In the genomic region with DNA sequence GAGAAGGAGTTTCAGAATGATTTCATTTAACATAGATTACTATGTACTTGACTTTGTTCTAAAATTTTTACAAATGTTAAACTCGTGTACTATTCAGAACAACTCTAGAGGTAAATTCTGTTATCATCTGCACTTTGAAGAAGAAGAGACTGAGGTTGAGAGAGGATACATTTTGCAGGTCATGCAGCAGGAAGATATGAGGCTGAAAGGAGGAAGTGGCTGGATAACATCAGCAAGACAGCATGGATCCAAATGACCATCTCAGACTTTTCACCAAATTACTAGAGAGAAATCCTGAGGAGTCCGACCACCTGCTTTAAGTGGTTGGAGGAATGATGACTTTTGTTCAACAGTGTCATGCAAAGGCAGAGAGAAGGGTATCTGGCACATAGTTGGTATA, we compare ENCODE assay signal across 33 cellular contexts.
"Had no signal": no experiment of that assay in that cellular context is flagged by ENCODE, and none has a peak within 500 bp of the region (broad histone marks: within the 10 kb centered on the region; RNA-seq: fewer than 3 reads in every experiment).

No MANE protein-coding gene starts in this region.

- FAIRE-seq: endometrium, endothelial cell of umbilical vein, TTC549 had no signal

- H3K4me2 ChIP-seq: hepatocyte had no signal

- H3K4me1 ChIP-seq: ascending aorta, breast epithelium, colonic mucosa had no signal

- H3K79me2 ChIP-seq: hepatocyte had no signal

- H2AFZ ChIP-seq: hepatocyte had no signal

- H3K27ac ChIP-seq: ascending aorta, breast epithelium, cardiac muscle cell, colonic mucosa, epithelial cell of prostate, esophagus squamous epithelium, gastroesophageal sphincter, heart right ventricle, hepatocyte, VCaP had no signal

- H3K4me3 ChIP-seq: ascending aorta, breast epithelium, cardiac muscle cell, colonic mucosa, esophagus squamous epithelium, gastroesophageal sphincter, heart right ventricle, hepatocyte had no signal

- ATAC-seq: activated CD4-positive, CD25-positive, alpha-beta regulatory T cell treated with anti-CD3 and anti-CD28 coated beads, Interleukin-2, amount 50 U/mL, for 24 hours; activated CD8-positive, alpha-beta memory T cell treated with anti-CD3 and anti-CD28 coated beads, Interleukin-2, amount 10 ng/mL, durations not matched to agents 7 days and 5 days; activated CD8-positive, alpha-beta T cell treated with anti-CD3 and anti-CD28 coated beads, Interleukin-2, amount 10 ng/mL, durations not matched to agents 7 days and 5 days; activated naive CD4-positive, alpha-beta T cell treated with anti-CD3 and anti-CD28 coated beads, Interleukin-2, amount 50 U/mL, for 72 hours; activated T-cell treated with anti-CD3 and anti-CD28 coated beads, Interleukin-2, amount 50 U/mL, for 72 hours; gastroesophageal sphincter; heart right ventricle; WTC11 had no signal

- H3K27me3 ChIP-seq: ascending aorta had no signal

- DNase-seq: activated CD4-positive, alpha-beta memory T cell treated with anti-CD3 and anti-CD28 coated beads for 36 hours; activated CD4-positive, alpha-beta T cell treated with anti-CD3 and anti-CD28 coated beads for 48 hours; activated CD4-positive, alpha-beta T cell treated with anti-CD3 and anti-CD28 coated beads, Interleukin-2, amount 50 U/mL, for 1 hour; activated CD8-positive, alpha-beta memory T cell treated with anti-CD3 and anti-CD28 coated beads, Interleukin-2, amount 10 ng/mL, durations not matched to agents 7 days and 5 days; activated CD8-positive, alpha-beta memory T cell treated with anti-CD3 and anti-CD28 coated beads, Interleukin-2, amount 50 U/mL, for 4 hours; activated CD8-positive, alpha-beta T cell treated with anti-CD3 and anti-CD28 coated beads, Interleukin-2, amount 10 ng/mL, durations not matched to agents 7 days and 5 days; activated gamma-delta T cell; activated naive CD4-positive, alpha-beta T cell; activated naive CD4-positive, alpha-beta T cell treated with anti-CD3 and anti-CD28 coated beads, Interleukin-2, amount 10 ng/mL, durations not matched to agents 7 days and 5 days; activated naive CD8-positive, alpha-beta T cell treated with anti-CD3 and anti-CD28 coated beads, Interleukin-2, amount 10 ng/mL, durations not matched to agents 7 days and 5 days; activated T-cell treated with anti-CD3 and anti-CD28 coated beads, Interleukin-2, amount 50 U/mL, for 1 hour; activated T-cell treated with anti-CD3 and anti-CD28 coated beads, Interleukin-2, amount 50 U/mL, for 72 hours; central memory CD4-positive, alpha-beta T cell; cerebellar nuclear complex; colonic mucosa; effector CD8-positive, alpha-beta T cell; esophagus squamous epithelium; foreskin melanocyte; heart right ventricle; T-helper 2 cell had no signal

- H3K36me3 ChIP-seq: ascending aorta, breast epithelium, cardiac muscle cell, colonic mucosa, esophagus squamous epithelium, gastroesophageal sphincter, heart right ventricle had no signal

- H3K9me3 ChIP-seq: ascending aorta, breast epithelium, colonic mucosa, esophagus squamous epithelium, heart right ventricle had no signal
